Comparison of ENCODE assay signal across 24 cellular contexts in genomic region chr6:46440133-46440532, GRCh38. TPM values are rescaled to one million over a fixed set of nuclear protein-coding genes. Genes with fewer than 3 reads are reported as not detected.
DNase-seq lines count a peak whose midpoint lies in the region; ATAC-seq and TF ChIP-seq lines count a peak whose summit lies in the region.
"Had no signal": no experiment of that assay in that cellular context is flagged by ENCODE, and none has a peak within 500 bp of the region (broad histone marks: within the 10 kb centered on the region; RNA-seq: fewer than 3 reads in every experiment).

No MANE protein-coding gene starts in this region.

- H3K4me3 Mint-ChIP-seq in endodermal cell: no peak overlapping the region
- H3K4me3 Mint-ChIP-seq: activated naive CD4-positive, alpha-beta T cell treated with anti-CD3 and anti-CD28 coated beads, Interleukin-2, amount 50 U/mL, for 24 hours; activated T-cell treated with anti-CD3 and anti-CD28 coated beads, Interleukin-2, amount 50 U/mL, for 4 hours; natural killer cell treated with Interleukin-12 subunit alpha and Interleukin-12 subunit beta and Interleukin-15 and Interleukin-18, amount 100 ng/mL, for 72 hours had no signal

- DNase-seq in heart left ventricle (no peak), left cardiac atrium (no peak), amniotic epithelial cell (ENCODE audit: low read depth) (peak; percentile 10), fibroblast of lung (ENCODE audit: low read depth in 2 of 2) (peak; percentile 18 to 56), endodermal cell (no peak), head of caudate nucleus (no peak), KG1 (lab: John Stamatoyannopoulos, UW) (no peak)
- DNase-seq: activated T-cell treated with anti-CD3 and anti-CD28 coated beads, Interleukin-2, amount 50 U/mL, for 4 hours; GF-D8; hippocampal formation; kidney; mesenchymal stem cell; NCI-H2081 treated with DMSO at 0.1 percent for 48 hours; stimulated activated CD4-positive, alpha-beta T cell treated with anti-CD3 and anti-CD28 coated beads, Interleukin-4, amount 100 ng/mL, for 4 hours; T1000 had no signal

- H3K4me1 Mint-ChIP-seq in endodermal cell: no peaks in the 10 kb centered on the region
- H3K4me1 Mint-ChIP-seq: activated naive CD4-positive, alpha-beta T cell treated with anti-CD3 and anti-CD28 coated beads, Interleukin-2, amount 50 U/mL, for 24 hours had no signal

- H3K36me3 ChIP-seq in heart left ventricle: no peaks in the 10 kb centered on the region
- no peaks in the 10 kb centered on the region for H3K36me3 ChIP-seq in fibroblast of lung (ENCODE audit: control insufficient read depth, insufficient read depth, low read length)
- H3K36me3 ChIP-seq in skeletal muscle satellite cell (ENCODE audit: insufficient read depth, low read length): no peaks in the 10 kb centered on the region
- H3K36me3 ChIP-seq in endodermal cell (ENCODE audit: control insufficient read depth, insufficient read depth, low read length): no peaks in the 10 kb centered on the region
- H3K36me3 ChIP-seq: breast epithelium had no signal

- H3K27ac ChIP-seq in heart left ventricle (peak overlapping the region; percentile 16 to 96 (median 85)), fibroblast of lung (ENCODE audit: insufficient read depth, low read length) (no peak overlapping the region), endodermal cell (ENCODE audit: low read depth, low read length) (no peak overlapping the region)
- H3K27ac ChIP-seq: breast epithelium, HL-60 had no signal

- H3K36me3 Mint-ChIP-seq in endodermal cell (ENCODE audit: low read depth): peaks cover 2% of the 10 kb centered on the region
- H3K36me3 Mint-ChIP-seq: activated naive CD4-positive, alpha-beta T cell treated with anti-CD3 and anti-CD28 coated beads, Interleukin-2, amount 50 U/mL, for 24 hours had no signal

- ATAC-seq in heart left ventricle: no peak
- no peak for ATAC-seq in left cardiac atrium
- ATAC-seq: activated T-cell treated with anti-CD3 and anti-CD28 coated beads, Interleukin-2, amount 50 U/mL, for 4 hours; K562; natural killer cell treated with Interleukin-12 subunit alpha and Interleukin-12 subunit beta and Interleukin-15 and Interleukin-18, amount 100 ng/mL, for 72 hours had no signal

- H3K27me3 ChIP-seq in heart left ventricle (no peaks in the 10 kb centered on the region), fibroblast of lung (ENCODE audit: control insufficient read depth, insufficient read depth, low read length) (no peaks in the 10 kb centered on the region), skeletal muscle satellite cell (ENCODE audit: control insufficient read depth, insufficient read depth, low read length) (no peaks in the 10 kb centered on the region), endodermal cell (ENCODE audit: control insufficient read depth, insufficient read depth, low read length, poor library complexity, severe bottlenecking) (no peaks in the 10 kb centered on the region)
- H3K27me3 ChIP-seq: breast epithelium had no signal

- no peaks in the 10 kb centered on the region for H3K79me2 ChIP-seq in fibroblast of lung (ENCODE audit: control insufficient read depth, insufficient read depth, low read length)

- H3K4me1 ChIP-seq in heart left ventricle: peaks cover 0 to 71% (median 45%) of the 10 kb centered on the region in 12 donors
- H3K4me1 ChIP-seq in fibroblast of lung (ENCODE audit: control insufficient read depth, extremely low read depth, insufficient read depth, low read length): peaks cover 9% of the 10 kb centered on the region
- peaks cover 32% of the 10 kb centered on the region for H3K4me1 ChIP-seq in skeletal muscle satellite cell (ENCODE audit: control insufficient read depth, insufficient read depth, low read length)
- no peaks in the 10 kb centered on the region for H3K4me1 ChIP-seq in endodermal cell (ENCODE audit: control insufficient read depth, insufficient read depth, low read length)
- H3K4me1 ChIP-seq: breast epithelium had no signal

- H3K4me3 ChIP-seq in heart left ventricle (no peak overlapping the region), fibroblast of lung (replicated peaks in 1 of 4; ENCODE audit: control extremely low read depth in 1 of 4, insufficient read depth in 1 of 4, low read depth in 3 of 4, low read length in 4 of 4) (no peak overlapping the region), skeletal muscle satellite cell (ENCODE audit: low read length) (no peak overlapping the region), endodermal cell (ENCODE audit: low read length) (no peak overlapping the region)
- H3K4me3 ChIP-seq: breast epithelium, K562, skin epidermis had no signal

- TF ChIP-seq CTCF in heart left ventricle (IDR thresholded peaks at IDR 0.05) (no peak), fibroblast of lung (conservative IDR thresholded peaks at IDR 0.05 in 1 of 2, IDR thresholded peaks at IDR 0.05 in 1 of 2; ENCODE audit: low read depth in 1 of 2, low read length in 2 of 2) (no peak), endodermal cell (conservative IDR thresholded peaks at IDR 0.05) (no peak)

- no peak for TF ChIP-seq POLR2A in heart left ventricle (IDR thresholded peaks at IDR 0.05)

- peaks cover 3% of the 10 kb centered on the region for H3K9me3 Mint-ChIP-seq in endodermal cell
- H3K9me3 Mint-ChIP-seq: natural killer cell treated with Interleukin-12 subunit alpha and Interleukin-12 subunit beta and Interleukin-15 and Interleukin-18, amount 100 ng/mL, for 72 hours had no signal

- 7 to 20% (median 13%) methylated on average over 2 of the region's 2 CpGs for WGBS in heart left ventricle, 4 donors
- 94% methylated on average over 1 of the region's 2 CpGs; no CpG with 5 or more reads in 1 of the 2 experiments for WGBS in endodermal cell (ENCODE audit: insufficient coverage in 1 of 2, insufficient read length in 1 of 2), 2 experiments

- H3K27ac Mint-ChIP-seq in endodermal cell: no peak overlapping the region
- H3K27ac Mint-ChIP-seq: activated naive CD4-positive, alpha-beta T cell treated with anti-CD3 and anti-CD28 coated beads, Interleukin-2, amount 50 U/mL, for 24 hours; natural killer cell treated with Interleukin-12 subunit alpha and Interleukin-12 subunit beta and Interleukin-15 and Interleukin-18, amount 100 ng/mL, for 72 hours had no signal

- intact Hi-C loops in heart left ventricle (cut with DNase I) (no loop called here), left cardiac atrium (cut with DNase I) (no loop called here), head of caudate nucleus (cut with DNase I) (no loop called here)

- H2AFZ ChIP-seq in fibroblast of lung (ENCODE audit: low read length): no peak overlapping the region

- peaks cover 0 to 3% (median 0%) of the 10 kb centered on the region in 12 donors for H3K9me3 ChIP-seq in heart left ventricle
- H3K9me3 ChIP-seq in fibroblast of lung (ENCODE audit: control insufficient read depth, insufficient read depth, low read depth, low read length): no peaks in the 10 kb centered on the region
- H3K9me3 ChIP-seq in skeletal muscle satellite cell (replicated peaks; ENCODE audit: low read length): no peaks in the 10 kb centered on the region
- H3K9me3 ChIP-seq in endodermal cell (ENCODE audit: control insufficient read depth, low read length): peaks cover 3% of the 10 kb centered on the region
- H3K9me3 ChIP-seq: breast epithelium had no signal

- H4K20me1 ChIP-seq in fibroblast of lung (ENCODE audit: control insufficient read depth, extremely low read depth, insufficient read depth, low read length): no peaks in the 10 kb centered on the region

- H3K4me2 ChIP-seq in fibroblast of lung (ENCODE audit: extremely low read depth, insufficient read depth, low read length) (no peak overlapping the region), skeletal muscle satellite cell (ENCODE audit: low read length) (peak overlapping the region; percentile 25)

- H3K9ac ChIP-seq in fibroblast of lung (ENCODE audit: insufficient read depth, low read length): no peak overlapping the region
- no peak overlapping the region for H3K9ac ChIP-seq in skeletal muscle satellite cell (ENCODE audit: low read depth, low read length)
- no peak overlapping the region for H3K9ac ChIP-seq in endodermal cell (ENCODE audit: extremely low read depth, low read length, poor library complexity, severe bottlenecking)

- H3K27me3 Mint-ChIP-seq in endodermal cell (ENCODE audit: insufficient read depth): no peaks in the 10 kb centered on the region

RNA-seq across cellular contexts. Expression of gene RCAN2, which starts 51.1 kb away (rescaled TPM):
- total RNA-seq in heart left ventricle (100 to 1,000 TPM; 224 to 331 (median 315) TPM), left cardiac atrium (100 to 1,000 TPM; 112 to 152 TPM), fibroblast of lung (5.6 and 11.7 TPM in 2 replicates), endodermal cell (10 to 100 TPM; 15.7 to 16.7 TPM)
- polyA plus RNA-seq in heart left ventricle (100 to 1,000 TPM in 1 of 2 donors, 10 to 100 TPM in 1; 86.4 to 138 TPM), fibroblast of lung (4.6 and 38.0 TPM in 2 replicates)
- polyA plus RNA-seq in fibroblast of lung (2012): 4.1 and 31.4 TPM in 2 replicates
- polyA minus RNA-seq in fibroblast of lung (ENCODE audit: low replicate concordance): 2.8 and 31.8 TPM in 2 replicates
- 0.25 and 1.5 TPM in 2 replicates for total RNA-seq in skeletal muscle satellite cell (2012; rRNA removed)
- 7.7 TPM for polyA plus RNA-seq in endodermal cell (2013, experiment 1 of 2)
- polyA plus RNA-seq in endodermal cell (2013, experiment 2 of 2): 9.2 TPM
- total RNA-seq: A172, NCI-H460 had no signal
- polyA plus RNA-seq: K562 had no signal

Comparison
In these comparisons a context has a peak if more than half of its experiments do, and no peak if none do; other contexts are left out.
1. DNase-seq: peak in amniotic epithelial cell (single experiment) and fibroblast of lung (2 of 2); none in heart left ventricle (0 of 5), left cardiac atrium (single experiment), endodermal cell (single experiment), head of caudate nucleus (0 of 42) and KG1 (single experiment).
2. H3K27ac ChIP-seq: peak in heart left ventricle (12 of 12); none in fibroblast of lung (single experiment) and endodermal cell (single experiment).